In genomic region chr15:67520276-67520975, GRCh38 we compare ENCODE assay signal across 8 cellular contexts. TPM values are rescaled to one million over a fixed set of nuclear protein-coding genes. Genes with fewer than 3 reads are reported as not detected.
DNase-seq lines count a peak whose midpoint lies in the region; ATAC-seq and TF ChIP-seq lines count a peak whose summit lies in the region.

No MANE protein-coding gene starts in this region.

- H3K4me3 ChIP-seq in astrocyte of the spinal cord (ENCODE audit: low read depth, low read length) (peak overlapping the region; percentile 83), right lobe of liver (peak overlapping the region; percentile 86 to 92 (median 89))

- intact Hi-C loops in right lobe of liver (cut with DNase I): no loop called here

- ATAC-seq in HG03460 (IDR thresholded peaks at IDR 0.05; ENCODE audit: unreplicated experiment): peak; percentile 5
- peak; percentile 26 to 63 (median 60) for ATAC-seq in right lobe of liver
- ATAC-seq in HG03520 (IDR thresholded peaks at IDR 0.05; ENCODE audit: unreplicated experiment): no peak

- peaks cover 0 to 6% (median 2%) of the 10 kb centered on the region in 4 donors for H3K4me1 ChIP-seq in right lobe of liver

- no peak for TF ChIP-seq POLR2A in right lobe of liver (IDR thresholded peaks at IDR 0.05)

- no peaks in the 10 kb centered on the region for H3K36me3 ChIP-seq in right lobe of liver

- H3K27me3 ChIP-seq in right lobe of liver: no peaks in the 10 kb centered on the region

- no peaks in the 10 kb centered on the region for H3K9me3 ChIP-seq in right lobe of liver

- 10% methylated on average over 20 of the region's 22 CpGs for WGBS in right lobe of liver (ENCODE audit: insufficient coverage, low coverage, low lambda C conversion rate, missing lambda C conversion rate)

- in situ Hi-C loops in astrocyte of the spinal cord (cut with HindIII; ENCODE audit: low sequenced_read_pairs): no loop called here

- DNase-seq in DMS114 treated with DMSO at 0.1 percent for 48 hours (lab: John Stamatoyannopoulos, UW; ENCODE audit: unreplicated experiment) (peak; percentile 26), astrocyte of the spinal cord (ENCODE audit: low read depth, low spot score) (no peak), right lobe of liver (no peak), SK-N-DZ (ENCODE audit: low spot score) (no peak)
- no peak for DNase-seq in effector CD4-positive, alpha-beta T cell

- H3K27ac ChIP-seq in right lobe of liver: peak overlapping the region; percentile 87 to 95 (median 94)
- H3K27ac ChIP-seq in temporal lobe (ENCODE audit: low read depth, low read length): peak overlapping the region; percentile 38

- TF ChIP-seq CTCF in astrocyte of the spinal cord (IDR thresholded peaks at IDR 0.05; ENCODE audit: low read depth, low read length): no peak
- TF ChIP-seq CTCF in right lobe of liver (IDR thresholded peaks at IDR 0.05): no peak

RNA-seq across cellular contexts. Expression of gene C15orf61, which starts 0.5 kb away (rescaled TPM):
- 1 to 10 TPM; 1.4 to 3.0 (median 2.3) TPM for total RNA-seq in right lobe of liver
- 11.3 TPM for total RNA-seq in temporal lobe
- polyA plus RNA-seq in SK-N-DZ (2014; cell fraction: cytosol; rRNA removed): 7.4 and 8.7 TPM in 2 replicates
- 9.1 and 11.1 TPM in 2 replicates for polyA plus RNA-seq in SK-N-DZ (2014; cell fraction: nucleus; rRNA removed)

RNA-seq across cellular contexts. Expression of gene MAP2K5, which starts 22.1 kb away (rescaled TPM):
- total RNA-seq in right lobe of liver (10 to 100 TPM in 1 of 6 experiments, 1 to 10 TPM in 5; 5.0 to 11.6 (median 8.8) TPM), temporal lobe (12.3 TPM)
- 8.7 and 10.4 TPM in 2 replicates for polyA plus RNA-seq in SK-N-DZ (2014; cell fraction: cytosol; rRNA removed)
- polyA plus RNA-seq in SK-N-DZ (2014; cell fraction: nucleus; rRNA removed): 5.2 and 10.9 TPM in 2 replicates
